Comparison of ENCODE assay signal across 1 cellular context in genomic region chr18:27404855-27405254, GRCh38.
TF ChIP-seq lines count a peak whose summit lies in the region.

No MANE protein-coding gene starts in this region.

TF ChIP-seq in H1, 55 proteins besides CTCF, POLR2A, EP300 and RAD21:
- TF ChIP-seq HDAC2 (IDR thresholded peaks at IDR 0.05; ENCODE audit: borderline replicate concordance in 1 of 2, low read depth in 2 of 2, low read length in 2 of 2): no peak
